In genomic region chr11:67563354-67564114, GRCh38 we compare ENCODE assay signal across 1 cellular context.
TF ChIP-seq lines count a peak whose summit lies in the region.

No MANE protein-coding gene starts in this region.

TF ChIP-seq in K562, 482 proteins besides CTCF, POLR2A, EP300 and RAD21 (continued from another document and continues in another):
- TF ChIP-seq ZC3H11A (IDR thresholded peaks at IDR 0.05; ENCODE audit: low read depth, low read length), result no peak
- peak; percentile 79 for TF ChIP-seq JUN (IDR thresholded peaks at IDR 0.05; ENCODE audit: borderline replicate concordance, low read depth, low read length)
- TF ChIP-seq JUN (CRISPR knock-in tag; IDR thresholded peaks at IDR 0.05; ENCODE audit: borderline replicate concordance), result no peak
- TF ChIP-seq REST (CRISPR knock-in tag; IDR thresholded peaks at IDR 0.05; ENCODE audit: low read depth), result 0 out of 2 replicates have a peak, but pooled peaks have one; percentile 39
- TF ChIP-seq TFAM (CRISPR knock-in tag; conservative IDR thresholded peaks at IDR 0.05), result no peak
- peak; percentile 54; the same call in 1 of the 2 replicates for TF ChIP-seq ZNF75A (CRISPR knock-in tag; IDR thresholded peaks at IDR 0.05)
- TF ChIP-seq CLOCK (CRISPR knock-in tag; IDR thresholded peaks at IDR 0.05; ENCODE audit: borderline replicate concordance), result no peak
- TF ChIP-seq RREB1 (CRISPR knock-in tag; IDR thresholded peaks at IDR 0.05), result peak; percentile 94
- TF ChIP-seq ZNF282 (CRISPR knock-in tag; IDR thresholded peaks at IDR 0.05), result no peak
- TF ChIP-seq HLTF (IDR thresholded peaks at IDR 0.05), result no peak
- no peak for TF ChIP-seq ZEB2 (IDR thresholded peaks at IDR 0.05)
- TF ChIP-seq NR3C1 (CRISPR knock-in tag; IDR thresholded peaks at IDR 0.05), result no peak
- TF ChIP-seq MXD1 (CRISPR knock-in tag; IDR thresholded peaks at IDR 0.05; ENCODE audit: borderline replicate concordance, poor library complexity, severe bottlenecking), result peak; percentile 50
- no peak for TF ChIP-seq GTF2E2 (tag; IDR thresholded peaks at IDR 0.05)
- TF ChIP-seq EWSR1 (IDR thresholded peaks at IDR 0.05; ENCODE audit: borderline replicate concordance, low read depth, partially characterized antibody), result no peak
- no peak for TF ChIP-seq STAT5A (IDR thresholded peaks at IDR 0.05; ENCODE audit: borderline replicate concordance, low read length)
- no peak for TF ChIP-seq BRD9 (IDR thresholded peaks at IDR 0.05; ENCODE audit: low read depth, partially characterized antibody)
- TF ChIP-seq DPF2 (IDR thresholded peaks at IDR 0.05), result peak; percentile 61
- TF ChIP-seq NFE2L1 (tag; IDR thresholded peaks at IDR 0.05; ENCODE audit: borderline replicate concordance, low read depth), result peak; percentile 60
- TF ChIP-seq ZNF408 (CRISPR knock-in tag; IDR thresholded peaks at IDR 0.05; ENCODE audit: low read depth), result no peak
- TF ChIP-seq ZC3H4 (CRISPR knock-in tag; IDR thresholded peaks at IDR 0.05; ENCODE audit: borderline replicate concordance), result no peak
- TF ChIP-seq ILK (tag; IDR thresholded peaks at IDR 0.05; ENCODE audit: borderline replicate concordance, low read depth), result peak; percentile 72
- no peak for TF ChIP-seq FOXP4 (CRISPR knock-in tag; IDR thresholded peaks at IDR 0.05; ENCODE audit: borderline replicate concordance)
- TF ChIP-seq LARP7 (IDR thresholded peaks at IDR 0.05), result no peak
- TF ChIP-seq CHD7 (IDR thresholded peaks at IDR 0.05; ENCODE audit: low read depth, low read length), result no peak
